Comparison of ENCODE assay signal across 16 cellular contexts in the genomic region with DNA sequence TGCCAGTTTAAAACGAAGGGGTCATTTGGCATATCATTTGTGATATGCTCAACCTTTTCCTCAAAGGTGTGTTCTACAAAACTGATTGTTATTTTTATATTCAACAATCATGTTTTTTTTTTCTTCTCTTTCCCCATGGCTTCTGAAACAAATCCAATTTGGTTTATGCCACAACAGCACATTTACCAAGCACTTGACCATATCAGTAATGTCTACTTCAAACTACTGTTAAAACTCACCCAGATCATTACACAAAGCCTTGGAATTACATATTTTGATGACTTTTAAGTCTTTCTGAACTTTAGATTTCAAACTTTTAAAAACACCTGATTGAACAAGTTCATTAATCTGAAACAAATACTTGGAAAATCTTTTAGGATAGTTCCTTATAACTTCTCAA. TPM values are rescaled to one million over a fixed set of nuclear protein-coding genes. Genes with fewer than 3 reads are reported as not detected.
DNase-seq lines count a peak whose midpoint lies in the region; ATAC-seq, FAIRE-seq and TF ChIP-seq lines count a peak whose summit lies in the region.
"Had no signal": no experiment of that assay in that cellular context is flagged by ENCODE, and none has a peak within 500 bp of the region (broad histone marks: within the 10 kb centered on the region; RNA-seq: fewer than 3 reads in every experiment).

No MANE protein-coding gene starts in this region.

- no peak overlapping the region for H3K27ac ChIP-seq in endothelial cell of umbilical vein (ENCODE audit: insufficient read depth, low read depth, low read length)
- H3K27ac ChIP-seq: C4-2B, KMS-11 had no signal

- H3K27ac Mint-ChIP-seq in T-helper 17 cell (peak overlapping the region; percentile 59), CD14-positive monocyte (peak overlapping the region in 2 of 7 donors; percentile 18 to 23)
- H3K27ac Mint-ChIP-seq: CD4-positive, alpha-beta memory T cell had no signal

- dilution Hi-C loops in endothelial cell of umbilical vein (cut with MboI; ENCODE audit: extremely low pct_ligation_motif_present, low sequenced_read_pairs), result no loop called here

- TF ChIP-seq POLR2A in endothelial cell of umbilical vein (IDR thresholded peaks at IDR 0.05; ENCODE audit: low read depth, low read length) (no peak), GM18505 (IDR thresholded peaks at IDR 0.05; ENCODE audit: borderline replicate concordance, extremely low read depth, insufficient read depth, insufficient read length) (no peak)

- no peaks in the 10 kb centered on the region for H3K27me3 ChIP-seq in endothelial cell of umbilical vein (ENCODE audit: control insufficient read depth in 2 of 2, insufficient read depth in 2 of 2, low read length in 2 of 2)
- H3K27me3 ChIP-seq: BE2C had no signal

- POLR2A ChIA-PET in endothelial cell of umbilical vein (lab: Charles Lee), result interaction anchor here (1.5 kb wide), 1 partner anchor 29 kb away, joined by 4 read pairs; the partner anchor contains the start of gene PWWP2A

- CTCF ChIA-PET in endothelial cell of umbilical vein (lab: Charles Lee), result interaction anchor here (1.3 to 1.6 kb wide), 3 partner anchors 10 to 301 kb away, joined by 4 to 8 read pairs (median 5); no protein-coding TSS in a partner anchor

- peaks cover 17% of the 10 kb centered on the region for H3K4me1 ChIP-seq in endothelial cell of umbilical vein (ENCODE audit: control insufficient read depth, extremely low read depth, insufficient read depth, low read length)
- H3K4me1 ChIP-seq: BE2C, HAP-1 had no signal

- FAIRE-seq in G401.6 (lab: Jason Lieb, UNC) (peak; percentile 89), endothelial cell of umbilical vein (lab: Jason Lieb, UNC) (no peak)
- FAIRE-seq: GM12878, GM19239 had no signal

- no peaks in the 10 kb centered on the region for H3K9me1 ChIP-seq in endothelial cell of umbilical vein (replicated peaks; ENCODE audit: control insufficient read depth, extremely low read depth, insufficient read depth, low read length)

- TF ChIP-seq CTCF in endothelial cell of umbilical vein (IDR thresholded peaks at IDR 0.05; ENCODE audit: extremely low read depth in 1 of 2, insufficient read depth in 1 of 2, low read depth in 1 of 2, low read length in 2 of 2), result no peak
- TF ChIP-seq CTCF in CD14-positive monocyte (IDR thresholded peaks at IDR 0.05), result no peak

- H3K9me3 Mint-ChIP-seq in CD14-positive monocyte, result no peaks in the 10 kb centered on the region
- H3K9me3 Mint-ChIP-seq: CD4-positive, alpha-beta memory T cell had no signal

- H3K4me1 Mint-ChIP-seq in T-helper 17 cell, result peaks cover 12% of the 10 kb centered on the region
- H3K4me1 Mint-ChIP-seq in CD14-positive monocyte, result peaks cover 65% of the 10 kb centered on the region

- H4K20me1 ChIP-seq in endothelial cell of umbilical vein (replicated peaks; ENCODE audit: control insufficient read depth, extremely low read depth, insufficient read depth, low read length), result no peaks in the 10 kb centered on the region

- intact Hi-C loops in endothelial cell of umbilical vein (cut with micrococcal nuclease), result no loop called here
- intact Hi-C loops in CD14-positive monocyte (cut with micrococcal nuclease), result loop anchor here in 1 of 2 donors (10.0 kb wide), 1 partner anchor 245 kb away; no protein-coding TSS in a partner anchor

- DNase-seq in T-helper 17 cell, result no peak
- DNase-seq in endothelial cell of umbilical vein (ENCODE audit: low read depth, low spot score), result no peak
- no peak for DNase-seq in CD14-positive monocyte (ENCODE audit: low spot score)
- DNase-seq: ACHN; BE2C; CD4-positive, alpha-beta memory T cell; DMS153; DMS79 treated with DMSO at 0.1 percent for 48 hours had no signal

- H3K4me3 ChIP-seq in endothelial cell of umbilical vein (replicated peaks in 1 of 3; ENCODE audit: insufficient read depth in 1 of 3, low read depth in 1 of 3, low read length in 3 of 3), result no peak overlapping the region
- H3K4me3 ChIP-seq: HAP-1 had no signal

- H3K4me3 Mint-ChIP-seq in T-helper 17 cell, result no peak overlapping the region
- H3K4me3 Mint-ChIP-seq in CD14-positive monocyte, result no peak overlapping the region
- H3K4me3 Mint-ChIP-seq: CD4-positive, alpha-beta memory T cell had no signal

- H3K27me3 Mint-ChIP-seq in T-helper 17 cell (no peaks in the 10 kb centered on the region), CD14-positive monocyte (ENCODE audit: low read depth in 3 of 3) (no peaks in the 10 kb centered on the region)
- H3K27me3 Mint-ChIP-seq: CD4-positive, alpha-beta memory T cell had no signal

- H3K79me2 ChIP-seq in endothelial cell of umbilical vein (ENCODE audit: control insufficient read depth, insufficient read depth, low read length), result no peaks in the 10 kb centered on the region

- no peaks in the 10 kb centered on the region for H3K9me3 ChIP-seq in T-helper 17 cell (ENCODE audit: control insufficient read depth, low read length, poor library complexity, severe bottlenecking)
- H3K9me3 ChIP-seq in endothelial cell of umbilical vein (replicated peaks; ENCODE audit: control insufficient read depth, insufficient read depth, low read length), result no peaks in the 10 kb centered on the region
- H3K9me3 ChIP-seq: BE2C, HAP-1 had no signal

- H2AFZ ChIP-seq in endothelial cell of umbilical vein (ENCODE audit: low read depth, low read length), result no peak overlapping the region

- peak overlapping the region; percentile 16 for H3K4me2 ChIP-seq in endothelial cell of umbilical vein (ENCODE audit: insufficient read depth, low read length)
- H3K4me2 ChIP-seq: KMS-11 had no signal

- no peak for ATAC-seq in T-helper 17 cell
- no peak for ATAC-seq in HG03342 (IDR thresholded peaks at IDR 0.05; ENCODE audit: unreplicated experiment)
- ATAC-seq in GM18505 (IDR thresholded peaks at IDR 0.05; ENCODE audit: unreplicated experiment), result no peak
- ATAC-seq: GM12878 had no signal

- BruUV-seq in endothelial cell of umbilical vein (replicated peaks; lab: Mats Ljungman, UMichigan), result no TSS peak

- H3K9ac ChIP-seq in endothelial cell of umbilical vein (replicated peaks; ENCODE audit: extremely low read depth, insufficient read depth, low read length), result no peak overlapping the region
- H3K9ac ChIP-seq: KMS-11 had no signal

- H3K36me3 ChIP-seq in endothelial cell of umbilical vein (ENCODE audit: control insufficient read depth in 2 of 2, extremely low read depth in 1 of 2, insufficient read depth in 2 of 2, low read length in 2 of 2), result peaks cover 5 to 8% of the 10 kb centered on the region in 2 experiments

- H3K36me3 Mint-ChIP-seq in T-helper 17 cell (ENCODE audit: low read depth) (peaks cover 7% of the 10 kb centered on the region), CD14-positive monocyte (peaks cover 21 to 31% of the 10 kb centered on the region in 2 donors)

TF ChIP-seq in endothelial cell of umbilical vein, 7 proteins besides CTCF, POLR2A, EP300 and RAD21:
- no peak for TF ChIP-seq GATA2 (IDR thresholded peaks at IDR 0.05; ENCODE audit: insufficient read depth, insufficient read length, low read depth, low read length)
- no peak for TF ChIP-seq POLR2AphosphoS5 (IDR thresholded peaks at IDR 0.05; ENCODE audit: insufficient read depth, low read depth, low read length)
- no peak for TF ChIP-seq JUN (IDR thresholded peaks at IDR 0.05; ENCODE audit: borderline replicate concordance, insufficient read depth, insufficient read length, low read depth)
- no peak for TF ChIP-seq FOS (IDR thresholded peaks at IDR 0.05; ENCODE audit: borderline replicate concordance, insufficient read depth, low read length)
- TF ChIP-seq MAX (IDR thresholded peaks at IDR 0.05; ENCODE audit: insufficient read depth, insufficient read length), result no peak

RNA-seq across cellular contexts. Expression of gene PWWP2A, which starts 29.2 kb away (rescaled TPM):
- total RNA-seq in T-helper 17 cell (10 to 100 TPM; 18.0 to 22.6 TPM), endothelial cell of umbilical vein (17.3 and 19.3 TPM in 2 replicates)
- polyA plus RNA-seq in endothelial cell of umbilical vein (4.6 and 4.8 TPM in 2 replicates), CD14-positive monocyte (10 to 100 TPM; 18.8 to 18.9 TPM)
- 6.8 and 7.5 TPM in 2 replicates for polyA plus RNA-seq in endothelial cell of umbilical vein (2011; cell fraction: cytosol; rRNA removed)
- polyA plus RNA-seq in endothelial cell of umbilical vein (2011; cell fraction: nucleus; rRNA removed), result 13.2 and 13.6 TPM in 2 replicates
- polyA plus RNA-seq in endothelial cell of umbilical vein (2012), result 10.0 and 13.3 TPM in 2 replicates
- 11.3 and 14.6 TPM in 2 replicates for polyA minus RNA-seq in endothelial cell of umbilical vein
- 6.3 TPM for polyA minus RNA-seq in endothelial cell of umbilical vein (2011; cell fraction: cytosol; rRNA and poly(A)+ RNA removed)
- polyA minus RNA-seq in endothelial cell of umbilical vein (2011; cell fraction: nucleus; rRNA and poly(A)+ RNA removed), result 7.2 and 13.2 TPM in 2 replicates
